In the genomic region with DNA sequence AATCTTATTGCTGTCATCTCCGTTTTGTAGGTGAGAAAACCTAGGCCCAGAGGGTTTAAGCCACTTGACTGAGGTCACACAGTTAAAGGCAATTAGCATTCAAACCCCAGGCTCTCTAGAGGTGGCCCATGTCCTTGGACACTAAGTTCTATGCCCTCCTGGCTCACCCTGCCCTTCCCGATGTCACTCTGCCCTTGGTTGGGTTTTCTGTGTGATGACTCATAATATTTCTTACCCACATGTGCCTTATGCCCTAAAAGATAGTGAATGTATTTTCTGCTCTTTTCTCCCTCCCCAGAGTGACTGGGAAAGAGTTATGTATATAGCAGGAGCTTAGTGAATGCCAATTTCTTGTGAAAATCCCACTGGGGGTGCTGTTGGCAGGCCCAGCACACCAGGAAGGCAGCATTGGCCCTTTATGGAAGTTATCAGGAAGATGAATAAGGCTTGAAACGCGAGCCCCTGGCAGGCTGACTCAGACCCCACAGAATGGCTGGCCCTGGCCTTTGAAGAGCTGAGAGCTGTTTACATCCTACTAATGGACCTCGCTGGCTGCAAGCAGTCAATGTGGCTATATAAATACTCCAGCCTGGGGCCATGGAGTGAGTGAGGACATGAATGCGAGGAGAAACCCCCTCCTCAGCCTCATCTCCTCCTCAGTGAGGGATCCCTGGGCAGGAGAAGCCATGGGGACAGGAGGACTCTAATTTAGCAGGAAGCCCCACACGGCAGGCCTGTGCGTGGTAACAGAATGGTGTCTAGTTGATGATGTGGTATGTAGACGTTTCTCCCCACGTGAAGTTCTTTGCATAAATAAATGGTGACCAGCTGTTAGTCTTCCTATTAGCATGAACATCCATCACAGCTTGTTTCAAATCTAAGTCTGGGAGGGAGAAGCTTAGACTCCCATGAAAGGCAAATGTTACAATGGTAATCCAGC, we compare ENCODE assay signal across 8 cellular contexts.
DNase-seq lines count a peak whose midpoint lies in the region; ATAC-seq, FAIRE-seq and TF ChIP-seq lines count a peak whose summit lies in the region.

No MANE protein-coding gene starts in this region.

- peak overlapping the region; percentile 28; the same call in 1 of the 2 replicates for H3K27ac ChIP-seq in WERI-Rb-1
- peak overlapping the region; percentile 21 for H3K27ac ChIP-seq in hepatocyte
- H3K27ac ChIP-seq in upper lobe of right lung: no peak overlapping the region

- H3K9me2 ChIP-seq in hepatocyte (replicated peaks; ENCODE audit: insufficient read depth): no peaks in the 10 kb centered on the region

- H4K20me1 ChIP-seq in hepatocyte (ENCODE audit: insufficient read depth, poor library complexity, severe bottlenecking): no peaks in the 10 kb centered on the region

- H3K4me3 ChIP-seq in WERI-Rb-1 (ENCODE audit: low read depth, low read length) (no peak overlapping the region), hepatocyte (no peak overlapping the region), upper lobe of right lung (no peak overlapping the region)

- H2AFZ ChIP-seq in hepatocyte: no peak overlapping the region

- intact Hi-C loops in upper lobe of right lung (cut with DNase I): no loop called here

- H3K27me3 ChIP-seq in WERI-Rb-1 (ENCODE audit: insufficient read depth, low read depth, severe bottlenecking) (no peaks in the 10 kb centered on the region), hepatocyte (no peaks in the 10 kb centered on the region), upper lobe of right lung (peaks cover under 1% of the 10 kb centered on the region)

- no peak for TF ChIP-seq CTCF in WERI-Rb-1 (IDR thresholded peaks at IDR 0.05; ENCODE audit: low read depth, low read length)
- no peak for TF ChIP-seq CTCF in hepatocyte (IDR thresholded peaks at IDR 0.05; ENCODE audit: poor library complexity)
- TF ChIP-seq CTCF in upper lobe of right lung (IDR thresholded peaks at IDR 0.05): no peak

- H3K4me1 ChIP-seq in hepatocyte (ENCODE audit: insufficient read depth) (peaks cover 19% of the 10 kb centered on the region), upper lobe of right lung (peaks cover 8% of the 10 kb centered on the region)

- no peak for FAIRE-seq in frontal cortex (lab: Jason Lieb, UNC)

- H3K36me3 ChIP-seq in WERI-Rb-1 (no peaks in the 10 kb centered on the region), hepatocyte (replicated peaks; ENCODE audit: insufficient read depth, low read depth) (no peaks in the 10 kb centered on the region), upper lobe of right lung (no peaks in the 10 kb centered on the region)

- H3K9me3 ChIP-seq in WERI-Rb-1 (ENCODE audit: severe bottlenecking) (no peaks in the 10 kb centered on the region), hepatocyte (ENCODE audit: low read depth) (no peaks in the 10 kb centered on the region), upper lobe of right lung (no peaks in the 10 kb centered on the region)

- no peaks in the 10 kb centered on the region for H3K79me2 ChIP-seq in hepatocyte

- ATAC-seq in activated CD4-positive, CD25-positive, alpha-beta regulatory T cell treated with anti-CD3 and anti-CD28 coated beads, Interleukin-2, amount 50 U/mL, for 24 hours: no peak
- ATAC-seq in upper lobe of right lung (no peak), HG03095 (IDR thresholded peaks at IDR 0.05; ENCODE audit: unreplicated experiment) (no peak)

- 48% methylated on average over 10 of the region's 10 CpGs for WGBS in hepatocyte (ENCODE audit: low lambda C conversion rate, missing lambda C conversion rate)

- peak; percentile 20 for DNase-seq in activated CD4-positive, CD25-positive, alpha-beta regulatory T cell treated with anti-CD3 and anti-CD28 coated beads, Interleukin-2, amount 50 U/mL, for 72 hours
- DNase-seq in WERI-Rb-1: peak; percentile 4
- DNase-seq in hepatocyte (ENCODE audit: low spot score): peak; percentile 74
- peak; percentile 34 for DNase-seq in upper lobe of right lung
- DNase-seq in putamen (ENCODE audit: low spot score): no peak
- no peak for DNase-seq in frontal cortex (ENCODE audit: low spot score in 2 of 2)

- H3K4me2 ChIP-seq in hepatocyte: peak overlapping the region; percentile 10

Comparison
In these comparisons a context has a peak if more than half of its experiments do, and no peak if none do; other contexts are left out.
1. DNase-seq: peak in activated CD4-positive, CD25-positive, alpha-beta regulatory T cell treated with anti-CD3 and anti-CD28 coated beads, Interleukin-2, amount 50 U/mL, for 72 hours (single experiment), WERI-Rb-1 (single experiment), hepatocyte (single experiment) and upper lobe of right lung (single experiment); none in putamen (single experiment) and frontal cortex (0 of 2).